Comparison of ENCODE assay signal across 8 cellular contexts in the genomic region with DNA sequence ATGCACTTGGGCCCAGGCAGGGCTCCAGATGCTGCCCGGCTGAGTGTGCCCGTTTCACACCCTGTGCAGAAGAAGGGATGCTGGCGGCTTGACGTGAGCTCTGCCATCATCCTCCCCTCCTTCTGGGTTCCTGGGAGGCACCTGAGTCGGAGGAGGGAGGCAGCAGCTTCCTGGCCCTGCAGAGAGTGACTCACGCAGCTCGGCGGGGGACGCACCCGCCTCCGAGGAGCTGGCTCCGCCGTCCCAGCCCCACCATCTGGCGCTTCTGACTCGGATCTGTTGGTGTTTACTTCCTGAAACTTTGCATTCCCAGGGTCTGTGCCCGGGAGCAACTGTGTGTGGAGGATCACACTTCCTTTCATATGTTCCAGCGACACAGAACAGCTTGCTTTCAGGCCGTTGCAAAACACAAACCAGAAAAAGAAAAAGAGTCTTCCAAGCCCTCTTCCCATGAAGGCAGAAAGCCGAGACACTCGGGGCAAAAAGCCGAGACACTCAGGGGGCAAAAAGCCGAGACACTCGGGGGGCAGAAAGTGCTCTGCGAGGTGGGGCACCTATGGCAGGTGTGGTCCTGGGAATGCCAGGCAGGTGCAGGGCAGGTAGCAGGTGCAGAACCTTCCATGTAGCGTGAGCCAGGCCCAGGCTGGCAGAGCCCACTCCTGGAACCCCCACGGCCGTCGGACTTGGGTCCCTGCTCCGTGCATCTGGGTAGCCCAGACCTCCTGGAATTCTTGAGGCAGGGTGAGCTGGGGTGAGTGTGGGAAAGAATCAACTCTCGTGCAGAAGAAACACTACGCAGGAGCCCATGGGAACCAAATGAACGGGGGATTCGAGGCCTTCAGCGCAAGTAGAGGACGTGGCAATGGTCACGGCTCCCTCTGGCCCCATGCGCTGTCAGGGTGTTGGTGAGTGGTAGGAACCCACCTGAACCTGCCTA. TPM values are rescaled to one million over a fixed set of nuclear protein-coding genes. Genes with fewer than 3 reads are reported as not detected.
DNase-seq lines count a peak whose midpoint lies in the region; ATAC-seq and TF ChIP-seq lines count a peak whose summit lies in the region.

No MANE protein-coding gene starts in this region.

- H3K36me3 Mint-ChIP-seq in nephron progenitor cell (ENCODE audit: low read depth): no peaks in the 10 kb centered on the region

- H3K4me3 Mint-ChIP-seq in nephron progenitor cell: no peak overlapping the region

- H3K27me3 Mint-ChIP-seq in nephron progenitor cell (ENCODE audit: low read depth, poor library complexity): peaks cover 30% of the 10 kb centered on the region

- ATAC-seq in GM18519 (IDR thresholded peaks at IDR 0.05; ENCODE audit: low FRiP score, unreplicated experiment): no peak

- H3K4me1 Mint-ChIP-seq in nephron progenitor cell: peaks cover 19% of the 10 kb centered on the region

- DNase-seq in AG10803 (ENCODE audit: low read depth): peak; percentile 69
- peak; percentile 77 for DNase-seq in HT1080 (ENCODE audit: low read depth)
- DNase-seq in astrocyte of the spinal cord (ENCODE audit: low read depth, low spot score): peak; percentile 48
- peak; percentile 7 for DNase-seq in kidney epithelial cell (ENCODE audit: low read depth)
- no peak for DNase-seq in SKM-1 treated with dmso at 0.1 percent for 144 hours (lab: John Stamatoyannopoulos, UW; ENCODE audit: unreplicated experiment)
- no peak for DNase-seq in nephron progenitor cell
- DNase-seq in stimulated activated CD4-positive, alpha-beta T cell treated with anti-CD3 and anti-CD28 coated beads, Interleukin-12 subunit alpha, Interleukin-12 subunit beta, amount 100 ng/mL, for 4 hours: no peak

- H3K4me3 ChIP-seq in AG10803 (ENCODE audit: low read length): no peak overlapping the region; the same call in 1 of the 2 replicates
- no peak overlapping the region for H3K4me3 ChIP-seq in astrocyte of the spinal cord (ENCODE audit: low read depth, low read length)
- H3K4me3 ChIP-seq in kidney epithelial cell (ENCODE audit: low read depth, low read length): no peak overlapping the region

- H3K27me3 ChIP-seq in kidney epithelial cell (ENCODE audit: control insufficient read depth, insufficient read depth, low read length): peaks cover 4% of the 10 kb centered on the region

- in situ Hi-C loops in astrocyte of the spinal cord (cut with HindIII; ENCODE audit: low sequenced_read_pairs): no loop called here

- H3K36me3 ChIP-seq in kidney epithelial cell (ENCODE audit: control insufficient read depth, insufficient read depth, low read length): no peaks in the 10 kb centered on the region

- no peak for TF ChIP-seq CTCF in AG10803 (conservative IDR thresholded peaks at IDR 0.05; ENCODE audit: low read length)
- TF ChIP-seq CTCF in astrocyte of the spinal cord (IDR thresholded peaks at IDR 0.05; ENCODE audit: low read depth, low read length): no peak
- TF ChIP-seq CTCF in kidney epithelial cell (IDR thresholded peaks at IDR 0.05; ENCODE audit: insufficient read depth, low read length, poor library complexity, severe bottlenecking): no peak
- TF ChIP-seq CTCF in nephron progenitor cell (IDR thresholded peaks at IDR 0.05): no peak

- no peak overlapping the region for H3K27ac Mint-ChIP-seq in nephron progenitor cell

- peaks cover 5% of the 10 kb centered on the region for H3K9me3 Mint-ChIP-seq in nephron progenitor cell

RNA-seq across cellular contexts. Expression of a gene that starts 27.6 kb away (rescaled TPM):
- total RNA-seq in HT1080 (2014; rRNA removed; shearing (Covaris generic)): 0.30 TPM in 1 of 2 replicates, not detected in the other
- polyA plus RNA-seq in HT1080 (2015; cell fraction: cytosol; rRNA removed): 0.03 TPM in 1 of 2 replicates, not detected in the other
- polyA plus RNA-seq in HT1080 (2015; cell fraction: nucleus; rRNA removed): 0.14 TPM in 1 of 2 replicates, not detected in the other
- 1.5 and 9.4 TPM in 2 replicates for total RNA-seq in kidney epithelial cell

Comparison
In these comparisons a context has a peak if more than half of its experiments do, and no peak if none do; other contexts are left out.
1. DNase-seq: peak in AG10803 (single experiment), HT1080 (single experiment), astrocyte of the spinal cord (single experiment) and kidney epithelial cell (single experiment); none in SKM-1 treated with dmso at 0.1 percent for 144 hours (single experiment), nephron progenitor cell (single experiment) and stimulated activated CD4-positive, alpha-beta T cell treated with anti-CD3 and anti-CD28 coated beads, Interleukin-12 subunit alpha, Interleukin-12 subunit beta, amount 100 ng/mL, for 4 hours (single experiment).